20 cellular contexts compared by ENCODE assay signal in the genomic region with DNA sequence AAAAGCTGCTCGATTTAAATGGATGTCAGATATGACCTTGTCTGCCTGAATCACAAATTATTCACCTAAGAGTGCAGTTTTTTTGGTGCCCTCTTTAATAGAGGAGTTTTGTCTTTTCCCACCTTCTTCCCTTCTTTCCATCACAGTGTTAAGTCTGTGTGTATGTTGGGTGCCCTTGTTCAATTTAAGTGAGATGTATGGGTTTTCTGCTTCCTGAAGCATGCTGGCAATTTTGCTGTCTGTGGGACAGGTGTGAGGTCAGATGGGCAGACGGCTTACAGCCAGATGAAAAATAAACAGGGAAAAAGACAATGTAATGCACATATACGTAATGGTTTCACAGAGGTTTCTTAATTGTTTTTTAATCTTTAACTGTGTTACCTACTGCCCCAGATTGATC.
DNase-seq lines count a peak whose midpoint lies in the region; ATAC-seq, FAIRE-seq and TF ChIP-seq lines count a peak whose summit lies in the region.
"Had no signal": no experiment of that assay in that cellular context is flagged by ENCODE, and none has a peak within 500 bp of the region (broad histone marks: within the 10 kb centered on the region; RNA-seq: fewer than 3 reads in every experiment).

No MANE protein-coding gene starts in this region.

- no peak for TF ChIP-seq POLR2A in right lobe of liver (IDR thresholded peaks at IDR 0.05)

- no peak overlapping the region for H3K9ac ChIP-seq in MM.1S (ENCODE audit: low read length)
- H3K9ac ChIP-seq: BLaER1 treated with 17β-estradiol and CSF1 and Interleukin-3, amounts not matched to agents 10 nM and 100 nM; neural progenitor cell had no signal

- TF ChIP-seq CTCF in MM.1S (IDR thresholded peaks at IDR 0.05; ENCODE audit: low read length) (no peak), right lobe of liver (IDR thresholded peaks at IDR 0.05) (no peak)

- H3K27ac ChIP-seq in MM.1S (ENCODE audit: low read length) = peak overlapping the region; percentile 2; the same call in 1 of the 2 replicates
- H3K27ac ChIP-seq in right lobe of liver = no peak overlapping the region
- no peak overlapping the region for H3K27ac ChIP-seq in small intestine (ENCODE audit: low read depth in 1 of 2, low read length in 1 of 2)
- H3K27ac ChIP-seq: BLaER1 treated with 17β-estradiol and CSF1 and Interleukin-3, amounts not matched to agents 10 nM and 100 nM; left lung; neural progenitor cell had no signal

- peaks cover 83% of the 10 kb centered on the region for H3K79me2 ChIP-seq in MM.1S (ENCODE audit: low read length)

- WGBS in right lobe of liver (ENCODE audit: insufficient coverage, low coverage, low lambda C conversion rate, missing lambda C conversion rate) = 56% methylated on average over 2 of the region's 3 CpGs
- 29 to 61% (median 37%) methylated on average over 3 of the region's 3 CpGs for WGBS in small intestine, 3 donors

- H3K4me3 ChIP-seq in MM.1S (ENCODE audit: low read length) = no peak overlapping the region
- H3K4me3 ChIP-seq in right lobe of liver = no peak overlapping the region
- no peak overlapping the region for H3K4me3 ChIP-seq in small intestine (ENCODE audit: low read depth in 1 of 2, low read length in 2 of 2)
- H3K4me3 ChIP-seq: BLaER1 treated with 17β-estradiol and CSF1 and Interleukin-3, amounts not matched to agents 10 nM and 100 nM; left lung; neural progenitor cell had no signal

- no peak overlapping the region for H2AFZ ChIP-seq in MM.1S (ENCODE audit: low read length)
- H2AFZ ChIP-seq: neural progenitor cell had no signal

- 0 out of 2 replicates have a peak, but pooled peaks cover 10% of the 10 kb centered on the region for H3K36me3 ChIP-seq in MM.1S (replicated peaks; ENCODE audit: insufficient read depth, low read length)
- no peaks in the 10 kb centered on the region for H3K36me3 ChIP-seq in right lobe of liver
- no peaks in the 10 kb centered on the region for H3K36me3 ChIP-seq in small intestine (ENCODE audit: control insufficient read depth in 2 of 2, insufficient read depth in 2 of 2, low read length in 2 of 2)
- H3K36me3 ChIP-seq: neural progenitor cell had no signal

- POLR2A ChIA-PET in activated CD4-positive, alpha-beta T cell treated with anti-CD3 and anti-CD28 coated beads, Interleukin-2, amount 10 ng/mL, durations not matched to agents 7 days and 5 days (lab: Charles Lee) = no interaction called here

- H3K27me3 ChIP-seq in MM.1S (replicated peaks; ENCODE audit: insufficient read depth, low read length) = no peaks in the 10 kb centered on the region
- no peaks in the 10 kb centered on the region for H3K27me3 ChIP-seq in right lobe of liver
- H3K27me3 ChIP-seq in small intestine (ENCODE audit: control insufficient read depth in 2 of 2, insufficient read depth in 2 of 2, low read length in 2 of 2) = no peaks in the 10 kb centered on the region
- H3K27me3 ChIP-seq: BLaER1 treated with 17β-estradiol and CSF1 and Interleukin-3, amounts not matched to agents 10 nM and 100 nM; left lung; neural progenitor cell had no signal

- peak overlapping the region; percentile 17; the same call in 1 of the 2 replicates for H3K4me2 ChIP-seq in MM.1S (ENCODE audit: low read depth, low read length)
- H3K4me2 ChIP-seq: BLaER1 treated with 17β-estradiol and CSF1 and Interleukin-3, amounts not matched to agents 10 nM and 100 nM; neural progenitor cell had no signal

- CTCF ChIA-PET in activated CD4-positive, alpha-beta T cell treated with anti-CD3 and anti-CD28 coated beads, Interleukin-2, amount 10 ng/mL, durations not matched to agents 7 days and 5 days (lab: Charles Lee) = no interaction called here

- no peak for FAIRE-seq in small intestine (lab: Jason Lieb, UNC)
- FAIRE-seq: G401.6 had no signal

- peak overlapping the region; percentile 4 for H3K27ac Mint-ChIP-seq in activated CD4-positive, alpha-beta T cell treated with anti-CD3 and anti-CD28 coated beads, Interleukin-2, amount 10 ng/mL, durations not matched to agents 7 days and 5 days
- H3K27ac Mint-ChIP-seq in activated T-helper 2 cell treated with anti-CD3 and anti-CD28 coated beads, Interferon-gamma antibody, Interleukin-2, Interleukin-4, amounts not matched to agents 10 μg/mL and 5 μg/mL and 100 μg/mL, durations not matched to agents 14 hours and 24 hours and 36 hours = peak overlapping the region; percentile 49
- H3K27ac Mint-ChIP-seq: activated CD4-positive, alpha-beta memory T cell treated with anti-CD3 and anti-CD28 coated beads for 36 hours; neural progenitor cell had no signal

- H3K4me1 Mint-ChIP-seq in activated CD4-positive, alpha-beta T cell treated with anti-CD3 and anti-CD28 coated beads, Interleukin-2, amount 10 ng/mL, durations not matched to agents 7 days and 5 days = peaks cover 32% of the 10 kb centered on the region
- peaks cover 51% of the 10 kb centered on the region for H3K4me1 Mint-ChIP-seq in activated T-helper 2 cell treated with anti-CD3 and anti-CD28 coated beads, Interferon-gamma antibody, Interleukin-2, Interleukin-4, amounts not matched to agents 10 μg/mL and 5 μg/mL and 100 μg/mL, durations not matched to agents 14 hours and 24 hours and 36 hours (ENCODE audit: low read depth)

- H3K4me1 ChIP-seq in MM.1S (ENCODE audit: low read length) (peaks cover 34% of the 10 kb centered on the region), right lobe of liver (peaks cover 0 to 27% (median under 1%) of the 10 kb centered on the region in 4 donors), small intestine (ENCODE audit: control insufficient read depth in 2 of 2, insufficient read depth in 1 of 2, low read depth in 1 of 2, low read length in 1 of 2) (peaks cover 2 to 8% of the 10 kb centered on the region in 2 donors)

- intact Hi-C loops in activated T-helper 2 cell treated with anti-CD3 and anti-CD28 coated beads, Interferon-gamma antibody, Interleukin-2, Interleukin-4, amounts not matched to agents 10 μg/mL and 5 μg/mL and 100 μg/mL, durations not matched to agents 14 hours and 24 hours and 36 hours (cut with micrococcal nuclease) = loop anchor here (5.0 kb wide), 1 partner anchor 200 kb away; no protein-coding TSS in a partner anchor
- intact Hi-C loops in right lobe of liver (cut with DNase I) = no loop called here

- peaks cover 3% of the 10 kb centered on the region for H3F3A ChIP-seq in MM.1S (ENCODE audit: insufficient read depth, low read length)

- H3K9me3 Mint-ChIP-seq in activated CD4-positive, alpha-beta T cell treated with anti-CD3 and anti-CD28 coated beads, Interleukin-2, amount 10 ng/mL, durations not matched to agents 7 days and 5 days = no peaks in the 10 kb centered on the region
- no peaks in the 10 kb centered on the region for H3K9me3 Mint-ChIP-seq in activated T-helper 2 cell treated with anti-CD3 and anti-CD28 coated beads, Interferon-gamma antibody, Interleukin-2, Interleukin-4, amounts not matched to agents 10 μg/mL and 5 μg/mL and 100 μg/mL, durations not matched to agents 14 hours and 24 hours and 36 hours
- H3K9me3 Mint-ChIP-seq: activated CD4-positive, alpha-beta memory T cell treated with anti-CD3 and anti-CD28 coated beads for 36 hours; brain; effector memory CD8-positive, alpha-beta T cell; neural progenitor cell; stimulated activated naive B cell treated with anti-CD40 and anti-IgM and Interleukin-4, amounts not matched to agents 10 μg/mL and 1 μg/mL and 100 μg/mL, for 72 hours had no signal

- DNase-seq in activated CD4-positive, alpha-beta T cell treated with anti-CD3 and anti-CD28 coated beads, Interleukin-2, amount 10 ng/mL, durations not matched to agents 7 days and 5 days = no peak
- no peak for DNase-seq in activated CD4-positive, alpha-beta T cell treated with anti-CD3 and anti-CD28 coated beads for 1 hour
- DNase-seq in MM.1S (no peak), right lobe of liver (no peak), SW 1271 (lab: John Stamatoyannopoulos, UW) (no peak), small intestine (no peak), ureter (ENCODE audit: low spot score) (no peak)
- no peak for DNase-seq in activated T-helper 2 cell treated with anti-CD3 and anti-CD28 coated beads, Interferon-gamma antibody, Interleukin-2, Interleukin-4, amounts not matched to agents 10 μg/mL and 5 μg/mL and 100 μg/mL, durations not matched to agents 14 hours and 24 hours and 36 hours (ENCODE audit: low spot score)
- DNase-seq: activated CD4-positive, alpha-beta memory T cell treated with anti-CD3 and anti-CD28 coated beads for 36 hours; effector memory CD8-positive, alpha-beta T cell; glutamatergic neuron; KBM-7; left lung; NCI-H2107; NCI-H510A treated with DMSO at 0.1 percent for 48 hours; stimulated activated naive B cell treated with anti-CD40 and anti-IgM and Interleukin-4, amounts not matched to agents 10 μg/mL and 1 μg/mL and 100 μg/mL, for 72 hours had no signal

- H4K20me1 ChIP-seq in MM.1S (ENCODE audit: insufficient read depth, low read length) = peaks cover 7% of the 10 kb centered on the region

- H3K9me2 ChIP-seq in MM.1S (replicated peaks; ENCODE audit: insufficient read depth, low read length) = no peaks in the 10 kb centered on the region

- peak in 3 of 4 donors; percentile 18 to 41 (median 22) for ATAC-seq in right lobe of liver
- ATAC-seq: effector memory CD8-positive, alpha-beta T cell; left lung; stimulated activated naive B cell treated with anti-CD40 and anti-IgM and Interleukin-4, amounts not matched to agents 10 μg/mL and 1 μg/mL and 100 μg/mL, for 72 hours had no signal

- H3K9me3 ChIP-seq in MM.1S (replicated peaks; ENCODE audit: insufficient read depth, low read length) (no peaks in the 10 kb centered on the region), right lobe of liver (no peaks in the 10 kb centered on the region), small intestine (ENCODE audit: control insufficient read depth, low read depth) (no peaks in the 10 kb centered on the region)
- H3K9me3 ChIP-seq: BLaER1 treated with 17β-estradiol and CSF1 and Interleukin-3, amounts not matched to agents 10 nM and 100 nM; left lung had no signal

- H3K27me3 Mint-ChIP-seq in activated CD4-positive, alpha-beta T cell treated with anti-CD3 and anti-CD28 coated beads, Interleukin-2, amount 10 ng/mL, durations not matched to agents 7 days and 5 days = no peaks in the 10 kb centered on the region
- H3K27me3 Mint-ChIP-seq in activated T-helper 2 cell treated with anti-CD3 and anti-CD28 coated beads, Interferon-gamma antibody, Interleukin-2, Interleukin-4, amounts not matched to agents 10 μg/mL and 5 μg/mL and 100 μg/mL, durations not matched to agents 14 hours and 24 hours and 36 hours (ENCODE audit: low read depth) = no peaks in the 10 kb centered on the region
- H3K27me3 Mint-ChIP-seq: activated CD4-positive, alpha-beta memory T cell treated with anti-CD3 and anti-CD28 coated beads for 36 hours; brain; effector memory CD8-positive, alpha-beta T cell; stimulated activated naive B cell treated with anti-CD40 and anti-IgM and Interleukin-4, amounts not matched to agents 10 μg/mL and 1 μg/mL and 100 μg/mL, for 72 hours had no signal

- peaks cover 20% of the 10 kb centered on the region for H3K36me3 Mint-ChIP-seq in activated CD4-positive, alpha-beta T cell treated with anti-CD3 and anti-CD28 coated beads, Interleukin-2, amount 10 ng/mL, durations not matched to agents 7 days and 5 days (ENCODE audit: low read depth)
- H3K36me3 Mint-ChIP-seq in activated T-helper 2 cell treated with anti-CD3 and anti-CD28 coated beads, Interferon-gamma antibody, Interleukin-2, Interleukin-4, amounts not matched to agents 10 μg/mL and 5 μg/mL and 100 μg/mL, durations not matched to agents 14 hours and 24 hours and 36 hours (ENCODE audit: low read depth) = peaks cover 59% of the 10 kb centered on the region
- H3K36me3 Mint-ChIP-seq: neural progenitor cell had no signal

- no peak overlapping the region for H3K4me3 Mint-ChIP-seq in activated CD4-positive, alpha-beta T cell treated with anti-CD3 and anti-CD28 coated beads, Interleukin-2, amount 10 ng/mL, durations not matched to agents 7 days and 5 days
- no peak overlapping the region for H3K4me3 Mint-ChIP-seq in activated T-helper 2 cell treated with anti-CD3 and anti-CD28 coated beads, Interferon-gamma antibody, Interleukin-2, Interleukin-4, amounts not matched to agents 10 μg/mL and 5 μg/mL and 100 μg/mL, durations not matched to agents 14 hours and 24 hours and 36 hours (ENCODE audit: low read depth)
- H3K4me3 Mint-ChIP-seq: activated CD4-positive, alpha-beta memory T cell treated with anti-CD3 and anti-CD28 coated beads for 36 hours; brain; effector memory CD8-positive, alpha-beta T cell; neural progenitor cell; stimulated activated naive B cell treated with anti-CD40 and anti-IgM and Interleukin-4, amounts not matched to agents 10 μg/mL and 1 μg/mL and 100 μg/mL, for 72 hours had no signal
